Comparison of ENCODE assay signal across 8 cellular contexts in the genomic region with DNA sequence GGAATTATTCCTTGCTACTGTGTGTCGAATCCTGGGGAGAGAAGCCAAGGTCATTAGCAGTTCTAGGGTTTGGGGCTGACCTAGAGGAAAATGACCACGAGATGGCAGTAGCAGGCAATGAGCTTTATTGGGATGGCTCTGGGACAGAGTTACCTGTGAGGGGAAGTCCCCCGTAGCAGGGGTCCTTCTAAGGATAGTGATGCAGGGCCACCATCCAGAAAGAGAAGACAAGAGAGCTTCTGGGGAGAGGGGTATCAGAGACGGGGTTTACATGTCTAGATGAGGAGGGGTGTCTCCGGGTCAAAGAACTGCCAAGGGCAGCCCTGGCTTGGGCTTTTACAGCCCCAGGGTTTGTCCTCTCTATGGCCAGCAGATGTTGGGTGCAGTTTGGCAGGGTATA. TPM values are rescaled to one million over a fixed set of nuclear protein-coding genes. Genes with fewer than 3 reads are reported as not detected.
DNase-seq lines count a peak whose midpoint lies in the region; ATAC-seq, FAIRE-seq and TF ChIP-seq lines count a peak whose summit lies in the region.

No MANE protein-coding gene starts in this region.

- H3K4me3 ChIP-seq in BE2C (ENCODE audit: low read depth, low read length), result no peak overlapping the region

- H2BK15ac ChIP-seq in H9 (ENCODE audit: low read depth, low read length), result no peak overlapping the region

- no peak overlapping the region for H3K4me2 ChIP-seq in H9 (ENCODE audit: insufficient read depth, insufficient read length, low read length)

- no peaks in the 10 kb centered on the region for H3K79me1 ChIP-seq in H9 (ENCODE audit: insufficient read depth, low read depth, low read length, poor library complexity, severe bottlenecking)

- H3K56ac ChIP-seq in H9 (ENCODE audit: insufficient read length, low read depth, low read length), result no peak overlapping the region

- H4K5ac ChIP-seq in H9 (ENCODE audit: insufficient read length, low read depth, low read length), result no peak overlapping the region

- H3K9ac ChIP-seq in H9 (ENCODE audit: extremely low read depth, insufficient read length, low read length), result no peak overlapping the region

- H2BK20ac ChIP-seq in H9 (ENCODE audit: low read depth, low read length, poor library complexity, severe bottlenecking), result no peak overlapping the region

- H3K23me2 ChIP-seq in H9 (ENCODE audit: insufficient read length, low read depth, low read length, poor library complexity, severe bottlenecking), result no peaks in the 10 kb centered on the region

- H3K27ac ChIP-seq in H9 (ENCODE audit: insufficient read length, low read depth, low read length), result no peak overlapping the region

- H2BK5ac ChIP-seq in H9 (ENCODE audit: insufficient read length, low read length), result no peak overlapping the region

- WGBS in H9 (ENCODE audit: extremely low coverage, insufficient read length, low lambda C conversion rate), result no CpG with 5 or more reads among the region's 5 CpGs

- H2BK120ac ChIP-seq in H9 (ENCODE audit: low read depth, low read length, poor library complexity, severe bottlenecking), result no peak overlapping the region

- H3K27ac Mint-ChIP-seq in H9, result no peak overlapping the region
- no peak overlapping the region for H3K27ac Mint-ChIP-seq in activated CD8-positive, alpha-beta memory T cell treated with anti-CD3 and anti-CD28 coated beads, Interleukin-2, amount 10 ng/mL, durations not matched to agents 7 days and 5 days
- no peak overlapping the region for H3K27ac Mint-ChIP-seq in osteocyte (ENCODE audit: unreplicated experiment)

- H3K9me3 Mint-ChIP-seq in H9 (no peaks in the 10 kb centered on the region; a peak in 1 of 5 replicates), osteocyte (ENCODE audit: unreplicated experiment) (no peaks in the 10 kb centered on the region)
- no peaks in the 10 kb centered on the region for H3K9me3 Mint-ChIP-seq in activated CD8-positive, alpha-beta memory T cell treated with anti-CD3 and anti-CD28 coated beads, Interleukin-2, amount 10 ng/mL, durations not matched to agents 7 days and 5 days (ENCODE audit: low read depth)

- no peak overlapping the region for H4K8ac ChIP-seq in H9 (replicated peaks; ENCODE audit: insufficient read length, low read depth, low read length)

- H3K36me3 Mint-ChIP-seq in H9 (ENCODE audit: insufficient read depth in 1 of 3, low read depth in 3 of 3) (no peaks in the 10 kb centered on the region), osteocyte (ENCODE audit: unreplicated experiment) (no peaks in the 10 kb centered on the region)
- no peaks in the 10 kb centered on the region for H3K36me3 Mint-ChIP-seq in activated CD8-positive, alpha-beta memory T cell treated with anti-CD3 and anti-CD28 coated beads, Interleukin-2, amount 10 ng/mL, durations not matched to agents 7 days and 5 days

- ATAC-seq in activated CD8-positive, alpha-beta memory T cell treated with anti-CD3 and anti-CD28 coated beads, Interleukin-2, amount 10 ng/mL, durations not matched to agents 7 days and 5 days, result peak; percentile 61
- ATAC-seq in HG03095 (IDR thresholded peaks at IDR 0.05; ENCODE audit: unreplicated experiment), result no peak

- no peak overlapping the region for H3K18ac ChIP-seq in H9 (ENCODE audit: insufficient read length, low read depth, low read length)

- H3K9me3 ChIP-seq in BE2C (no peaks in the 10 kb centered on the region), H9 (ENCODE audit: control insufficient read depth, low read depth, low read length) (no peaks in the 10 kb centered on the region)

- no peak overlapping the region for H3T11ph ChIP-seq in H9 (ENCODE audit: low read length)

- H2BK12ac ChIP-seq in H9 (ENCODE audit: insufficient read length, low read depth, low read length), result no peak overlapping the region

- peaks cover 3% of the 10 kb centered on the region; the same call in 1 of the 2 replicates for H3K4me1 ChIP-seq in BE2C
- H3K4me1 ChIP-seq in H9 (ENCODE audit: insufficient read depth, low read length), result no peaks in the 10 kb centered on the region

- H3K36me3 ChIP-seq in BE2C, result no peaks in the 10 kb centered on the region

- H2AK5ac ChIP-seq in H9 (ENCODE audit: insufficient read length, low read length), result no peak overlapping the region

- no peak overlapping the region for H2AFZ ChIP-seq in H9 (ENCODE audit: low read length)

- TF ChIP-seq CTCF in BE2C (IDR thresholded peaks at IDR 0.05; ENCODE audit: low read depth, low read length) (peak; percentile 76), H9 (conservative IDR thresholded peaks at IDR 0.05) (peak; percentile 87), osteocyte (IDR thresholded peaks at IDR 0.05) (peak; percentile 85)

- no peak overlapping the region for H3K23ac ChIP-seq in H9 (ENCODE audit: insufficient read length, low read depth, low read length)

- peak; percentile 61 for DNase-seq in BE2C
- DNase-seq in H9, result peak; percentile 92
- DNase-seq in NCI-H510A (lab: John Stamatoyannopoulos, UW), result peak; percentile 33
- DNase-seq in activated CD8-positive, alpha-beta memory T cell treated with anti-CD3 and anti-CD28 coated beads, Interleukin-2, amount 10 ng/mL, durations not matched to agents 7 days and 5 days, result peak; percentile 69
- DNase-seq in frontal cortex (ENCODE audit: low spot score in 2 of 2), result peak; percentile 63 to 67
- DNase-seq in osteocyte (ENCODE audit: extremely low spot score, unreplicated experiment), result no peak
- DNase-seq in effector CD8-positive, alpha-beta T cell (lab: John Stamatoyannopoulos, UW), result no peak

- no peak overlapping the region for H3K4ac ChIP-seq in H9 (ENCODE audit: low read depth, low read length)

- H3K27me3 ChIP-seq in BE2C (no peaks in the 10 kb centered on the region), H9 (ENCODE audit: insufficient read depth, low read length) (no peaks in the 10 kb centered on the region)

- FAIRE-seq in frontal cortex (lab: Jason Lieb, UNC), result no peak

- H3K4me1 Mint-ChIP-seq in H9, result peaks cover 33 to 34% of the 10 kb centered on the region in 2 experiments
- peaks cover 33% of the 10 kb centered on the region for H3K4me1 Mint-ChIP-seq in activated CD8-positive, alpha-beta memory T cell treated with anti-CD3 and anti-CD28 coated beads, Interleukin-2, amount 10 ng/mL, durations not matched to agents 7 days and 5 days
- peaks cover 12% of the 10 kb centered on the region for H3K4me1 Mint-ChIP-seq in osteocyte (ENCODE audit: unreplicated experiment)

- H3K14ac ChIP-seq in H9 (ENCODE audit: insufficient read depth, low read length), result no peak overlapping the region

- H4K91ac ChIP-seq in H9 (ENCODE audit: insufficient read length, low read depth, low read length), result no peak overlapping the region

- H3K27me3 Mint-ChIP-seq in H9 (ENCODE audit: low read depth), result peaks cover 15% of the 10 kb centered on the region
- peaks cover 8% of the 10 kb centered on the region for H3K27me3 Mint-ChIP-seq in activated CD8-positive, alpha-beta memory T cell treated with anti-CD3 and anti-CD28 coated beads, Interleukin-2, amount 10 ng/mL, durations not matched to agents 7 days and 5 days
- H3K27me3 Mint-ChIP-seq in osteocyte (ENCODE audit: unreplicated experiment), result peaks cover 25% of the 10 kb centered on the region

- CTCF ChIA-PET in activated CD8-positive, alpha-beta memory T cell treated with anti-CD3 and anti-CD28 coated beads, Interleukin-2, amount 10 ng/mL, durations not matched to agents 7 days and 5 days (lab: Charles Lee), result interaction anchor here (0.6 to 4.0 kb wide), 50 partner anchors 10 to 411 kb away, joined by 3 to 53 read pairs (median 4); a partner anchor contains a TSS

- H4K20me1 ChIP-seq in H9 (ENCODE audit: control insufficient read depth, insufficient read depth, insufficient read length), result no peaks in the 10 kb centered on the region

- H3K4me3 Mint-ChIP-seq in H9 (peak overlapping the region in 1 of 2 experiments; percentile 51; a peak in 1 of 5 replicates), osteocyte (ENCODE audit: unreplicated experiment) (no peak overlapping the region)
- no peak overlapping the region for H3K4me3 Mint-ChIP-seq in activated CD8-positive, alpha-beta memory T cell treated with anti-CD3 and anti-CD28 coated beads, Interleukin-2, amount 10 ng/mL, durations not matched to agents 7 days and 5 days

- no peaks in the 10 kb centered on the region for H3K79me2 ChIP-seq in H9 (ENCODE audit: insufficient read depth, low read length)

RNA-seq across cellular contexts. Expression of a gene that starts 6.4 kb away (rescaled TPM):
- not detected for polyA plus RNA-seq in BE2C (2012; ENCODE audit: insufficient read depth, insufficient read length, low read depth)
- total RNA-seq in H9 (2021), result 0.13 and 0.17 TPM in 2 replicates
- not detected for total RNA-seq in activated CD8-positive, alpha-beta memory T cell treated with anti-CD3 and anti-CD28 coated beads, Interleukin-2, amount 10 ng/mL, durations not matched to agents 7 days and 5 days
- total RNA-seq in frontal cortex, result not detected
- not detected in 2 replicates for total RNA-seq in osteocyte

RNA-seq across cellular contexts. Expression of a gene that starts 11.6 kb away (rescaled TPM):
- polyA plus RNA-seq in BE2C (2012; ENCODE audit: insufficient read depth, insufficient read length, low read depth), result 97.1 TPM
- 177 and 181 TPM in 2 replicates for total RNA-seq in H9 (2021)
- total RNA-seq in activated CD8-positive, alpha-beta memory T cell treated with anti-CD3 and anti-CD28 coated beads, Interleukin-2, amount 10 ng/mL, durations not matched to agents 7 days and 5 days, result 10 to 100 TPM; 72.4 to 94.3 TPM
- 30.2 TPM for total RNA-seq in frontal cortex
- total RNA-seq in osteocyte, result 47.9 and 48.5 TPM in 2 replicates

RNA-seq across cellular contexts. Expression of a gene that starts 17.5 kb away (rescaled TPM):
- polyA plus RNA-seq in BE2C (2012; ENCODE audit: insufficient read depth, insufficient read length, low read depth), result 2.1 TPM
- total RNA-seq in H9 (2021) (0.77 and 1.6 TPM in 2 replicates), frontal cortex (4.1 TPM), osteocyte (1.7 and 2.8 TPM in 2 replicates)
- not detected for total RNA-seq in activated CD8-positive, alpha-beta memory T cell treated with anti-CD3 and anti-CD28 coated beads, Interleukin-2, amount 10 ng/mL, durations not matched to agents 7 days and 5 days

Comparison
In these comparisons a context has a peak if more than half of its experiments do, and no peak if none do; other contexts are left out.
1. DNase-seq: peak in BE2C (single experiment), H9 (single experiment), NCI-H510A (single experiment), activated CD8-positive, alpha-beta memory T cell treated with anti-CD3 and anti-CD28 coated beads, Interleukin-2, amount 10 ng/mL, durations not matched to agents 7 days and 5 days (single experiment) and frontal cortex (2 of 2); none in osteocyte (single experiment) and effector CD8-positive, alpha-beta T cell (single experiment).
2. Peak in every context shown above with its lines, with median percentiles within 50 percentile points of each other: CTCF ChIP-seq.